Comparison of ENCODE assay signal across 33 cellular contexts in genomic region chr5:34778451-34778850, GRCh38.
DNase-seq lines count a peak whose midpoint lies in the region; ATAC-seq, FAIRE-seq and TF ChIP-seq lines count a peak whose summit lies in the region.
"Had no signal": no experiment of that assay in that cellular context is flagged by ENCODE, and none has a peak within 500 bp of the region (broad histone marks: within the 10 kb centered on the region; RNA-seq: fewer than 3 reads in every experiment).

No MANE protein-coding gene starts in this region.

- H3K9me3 ChIP-seq in K562 (replicated peaks; ENCODE audit: control insufficient read depth, insufficient read depth, low read depth, low read length) = peaks cover 2% of the 10 kb centered on the region; the same call in 1 of the 2 replicates
- H3K9me3 ChIP-seq: BE2C had no signal

- no peak overlapping the region for H3K4me3 ChIP-seq in K562
- H3K4me3 ChIP-seq: A549; BLaER1; BLaER1 treated with 17β-estradiol and CSF1 and Interleukin-3, amounts not matched to agents 10 nM and 100 nM had no signal

- no peaks in the 10 kb centered on the region for H3K4me1 Mint-ChIP-seq in WTC11
- H3K4me1 Mint-ChIP-seq: B cell; CD14-positive monocyte; CD4-positive, alpha-beta memory T cell; CD4-positive, CD25-positive, alpha-beta regulatory T cell; CD8-positive, alpha-beta memory T cell had no signal

- H3K27me3 ChIP-seq in K562 (ENCODE audit: control insufficient read depth in 2 of 2, insufficient read depth in 2 of 2, low read length in 2 of 2) = no peaks in the 10 kb centered on the region
- H3K27me3 ChIP-seq: BE2C; BLaER1; BLaER1 treated with 17β-estradiol and CSF1 and Interleukin-3, amounts not matched to agents 10 nM and 100 nM had no signal

- no peaks in the 10 kb centered on the region for H3K36me3 ChIP-seq in K562 (ENCODE audit: control insufficient read depth, insufficient read depth, low read length)
- H3K36me3 ChIP-seq: BE2C had no signal

- no peak overlapping the region for H3K27ac ChIP-seq in K562 (ENCODE audit: extremely low read depth, low read depth, low read length)
- H3K27ac ChIP-seq: 22Rv1; A549; BLaER1; BLaER1 treated with 17β-estradiol and CSF1 and Interleukin-3, amounts not matched to agents 10 nM and 100 nM; C4-2B had no signal

- H2AFZ ChIP-seq in K562 (ENCODE audit: low read depth, low read length) = no peak overlapping the region

- no peak for ATAC-seq in WTC11
- no peak for ATAC-seq in K562
- no peak for ATAC-seq in GM18858 (IDR thresholded peaks at IDR 0.05; ENCODE audit: unreplicated experiment)
- ATAC-seq: A549; CD8-positive, alpha-beta T cell had no signal

- no peak for FAIRE-seq in K562 (lab: Jason Lieb, UNC)
- FAIRE-seq: A204.1, A549, D721Med had no signal

- DNase-seq in WTC11 (ENCODE audit: low spot score) (no peak), K562 (ENCODE audit: extremely low read depth in 1 of 4, low spot score in 3 of 4) (no peak), hepatic stellate cell (ENCODE audit: low spot score) (no peak)
- DNase-seq: 8988T; ACHN; AML-193; BE2C; C1 segment of cervical spinal cord; Caco-2; Calu3; CD4-positive, alpha-beta memory T cell; CD4-positive, alpha-beta T cell; CD4-positive, CD25-positive, alpha-beta regulatory T cell; CD8-positive, alpha-beta memory T cell; CD8-positive, alpha-beta T cell; COR-L47; DMS 273 treated with DMSO at 0.1 percent for 48 hours; DMS153; DMS53; DMS79; DMS79 treated with DMSO at 0.1 percent for 48 hours; DND-41; EL had no signal

- no peak for TF ChIP-seq POLR2A in K562 (conservative IDR thresholded peaks at IDR 0.05)

- POLR2A ChIA-PET in WTC11 (lab: Charles Lee) (no interaction called here), K562 (lab: Yijun Ruan, JAX) (no interaction called here)

- no peaks in the 10 kb centered on the region for H3K79me2 ChIP-seq in K562 (ENCODE audit: control insufficient read depth, insufficient read depth, low read length)

- intact Hi-C loops in K562 (cut with micrococcal nuclease) = no loop called here

- 85% methylated on average over 5 of the region's 5 CpGs for WGBS in K562 (ENCODE audit: insufficient coverage, low coverage, missing lambda C conversion rate)

- no peak for TF ChIP-seq RAD21 in K562 (CRISPR knock-in tag; conservative IDR thresholded peaks at IDR 0.05 in 1 of 2, IDR thresholded peaks at IDR 0.05 in 1 of 2)

- no peak overlapping the region for H3K27ac Mint-ChIP-seq in WTC11
- H3K27ac Mint-ChIP-seq: B cell; CD14-positive monocyte; CD4-positive, alpha-beta memory T cell; CD4-positive, alpha-beta T cell; CD4-positive, CD25-positive, alpha-beta regulatory T cell; CD8-positive, alpha-beta memory T cell; CD8-positive, alpha-beta T cell had no signal

- TF ChIP-seq EP300 in K562 (IDR thresholded peaks at IDR 0.05; ENCODE audit: low read length) = no peak

- H3K9me3 Mint-ChIP-seq in WTC11 = peaks cover 66% of the 10 kb centered on the region

- in situ Hi-C loops in K562 (cut with MboI) = no loop called here

- no peaks in the 10 kb centered on the region for H3K9me1 ChIP-seq in K562 (ENCODE audit: control insufficient read depth, insufficient read depth, low read length)

- BruUV-seq in K562 (replicated peaks; lab: Mats Ljungman, UMichigan) = no TSS peak

- no peaks in the 10 kb centered on the region; the same call in 1 of the 2 replicates for H3K27me3 Mint-ChIP-seq in WTC11 (ENCODE audit: low read depth)

- H3K4me3 Mint-ChIP-seq in WTC11 = no peak overlapping the region
- H3K4me3 Mint-ChIP-seq: B cell; CD14-positive monocyte; CD4-positive, alpha-beta memory T cell; CD4-positive, alpha-beta T cell; CD4-positive, CD25-positive, alpha-beta regulatory T cell; CD8-positive, alpha-beta memory T cell; CD8-positive, alpha-beta T cell had no signal

- no peaks in the 10 kb centered on the region for H3K4me1 ChIP-seq in K562 (replicated peaks in 1 of 2; ENCODE audit: control insufficient read depth in 2 of 2, insufficient read depth in 2 of 2, low read length in 2 of 2)
- H3K4me1 ChIP-seq: A549; BE2C; BLaER1; BLaER1 treated with 17β-estradiol and CSF1 and Interleukin-3, amounts not matched to agents 10 nM and 100 nM; Caco-2 had no signal

- TF ChIP-seq CTCF in WTC11 (IDR thresholded peaks at IDR 0.05) (no peak), K562 (IDR thresholded peaks at IDR 0.05 in 2 of 3, conservative IDR thresholded peaks at IDR 0.05 in 1 of 3; ENCODE audit: insufficient read depth in 2 of 3, low read depth in 1 of 3, low read length in 3 of 3) (no peak)

- CTCF ChIA-PET in WTC11 (lab: Charles Lee) (no interaction called here), K562 (lab: Yijun Ruan, JAX; ENCODE audit: low intra/inter-chr PET ratio) (no interaction called here)

- peaks cover 81% of the 10 kb centered on the region for H3K36me3 Mint-ChIP-seq in WTC11
- H3K36me3 Mint-ChIP-seq: CD14-positive monocyte; CD4-positive, alpha-beta memory T cell; CD4-positive, CD25-positive, alpha-beta regulatory T cell; CD8-positive, alpha-beta memory T cell; CD8-positive, alpha-beta T cell had no signal

- no peaks in the 10 kb centered on the region for H4K20me1 ChIP-seq in K562 (replicated peaks; ENCODE audit: control insufficient read depth, insufficient read depth, low read length)
- H4K20me1 ChIP-seq: BLaER1; BLaER1 treated with 17β-estradiol and CSF1 and Interleukin-3, amounts not matched to agents 10 nM and 100 nM had no signal

- H3K4me2 ChIP-seq in K562 (ENCODE audit: insufficient read depth, low read length) = no peak overlapping the region
- H3K4me2 ChIP-seq: A549; BLaER1; BLaER1 treated with 17β-estradiol and CSF1 and Interleukin-3, amounts not matched to agents 10 nM and 100 nM had no signal

- H3K9ac ChIP-seq in K562 (ENCODE audit: insufficient read depth in 1 of 2, low read depth in 2 of 2, low read length in 2 of 2) = no peak overlapping the region
- H3K9ac ChIP-seq: BLaER1; BLaER1 treated with 17β-estradiol and CSF1 and Interleukin-3, amounts not matched to agents 10 nM and 100 nM had no signal

TF ChIP-seq in WTC11, 78 proteins besides CTCF, POLR2A, EP300 and RAD21 (continues in another document):
- TF ChIP-seq ZNF425 (CRISPR knock-in tag; conservative IDR thresholded peaks at IDR 0.05) (no peak), CREM (CRISPR knock-in tag; IDR thresholded peaks at IDR 0.05) (no peak), ZNF671 (CRISPR knock-in tag; IDR thresholded peaks at IDR 0.05) (no peak), E2F1 (CRISPR knock-in tag; IDR thresholded peaks at IDR 0.05) (no peak)

TF ChIP-seq in K562, 482 proteins besides CTCF, POLR2A, EP300 and RAD21:
- TF ChIP-seq NR3C1 (CRISPR knock-in tag; IDR thresholded peaks at IDR 0.05) (no peak), ZNF121 (CRISPR knock-in tag; conservative IDR thresholded peaks at IDR 0.05) (peak; percentile 61; the same call in 1 of the 2 replicates)

Comparison
In these comparisons a context has a peak if more than half of its experiments do, and no peak if none do; other contexts are left out.
1. Of the 49 proteins assayed by ChIP-seq in both K562 and WTC11: peak only in K562: none; only in WTC11: none; in both: ZNF121; in neither: 48.